In the genomic region with DNA sequence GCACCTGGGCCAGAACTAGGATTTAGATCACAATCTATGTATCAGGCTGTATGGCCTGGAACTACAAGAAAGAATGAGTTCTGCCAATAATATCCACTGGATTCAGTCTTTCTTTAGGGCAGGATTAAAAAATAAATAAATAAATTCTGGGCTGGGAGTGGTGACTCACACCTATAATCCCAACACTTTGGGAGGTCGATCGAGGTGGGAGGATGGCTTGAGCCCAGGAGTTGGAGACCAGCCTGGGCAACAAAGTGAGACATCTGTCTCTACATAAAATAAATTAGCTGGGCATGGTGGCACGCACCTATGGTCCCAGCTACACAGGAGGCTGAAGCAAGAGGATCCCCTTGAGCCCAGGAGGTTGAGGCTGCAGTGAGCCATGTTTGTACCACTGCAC, we compare ENCODE assay signal across 28 cellular contexts.
"Had no signal": no experiment of that assay in that cellular context is flagged by ENCODE, and none has a peak within 500 bp of the region (broad histone marks: within the 10 kb centered on the region; RNA-seq: fewer than 3 reads in every experiment).

No MANE protein-coding gene starts in this region.

- ATAC-seq: activated naive CD8-positive, alpha-beta T cell treated with anti-CD3 and anti-CD28 coated beads, Interleukin-2, amount 50 U/mL, for 24 hours; left cardiac atrium; left ventricle myocardium superior; pancreas; stimulated activated effector memory CD8-positive, alpha-beta T cell treated with anti-CD3 and anti-CD28 coated beads, Interleukin-12 subunit alpha, Interleukin-12 subunit beta, amount 100 ng/mL, for 72 hours; stimulated activated naive CD8-positive, alpha-beta T cell treated with anti-CD3 and anti-CD28 coated beads, Interleukin-15, amount 100 ng/mL, for 72 hours had no signal

- H3K27ac Mint-ChIP-seq: activated naive CD4-positive, alpha-beta T cell treated with anti-CD3 and anti-CD28 coated beads, Interleukin-2, amount 50 U/mL, for 24 hours; activated naive CD8-positive, alpha-beta T cell treated with anti-CD3 and anti-CD28 coated beads, Interleukin-2, amount 50 U/mL, for 24 hours; mesothelial cell of epicardium; stimulated activated naive CD8-positive, alpha-beta T cell treated with anti-CD3 and anti-CD28 coated beads, Interleukin-15, amount 100 ng/mL, for 72 hours; T-helper 2 cell treated with Interferon-gamma antibody and Interleukin-4, amounts not matched to agents 5 μg/mL and 100 μg/mL, for 36 hours; type B pancreatic cell had no signal

- H3K9me3 ChIP-seq: breast epithelium, esophagus squamous epithelium, pancreas, prostate gland, sigmoid colon, uterus had no signal

- H3K36me3 ChIP-seq: breast epithelium, prostate gland, uterus had no signal

- H3K4me3 ChIP-seq: breast epithelium, esophagus squamous epithelium, pancreas, prostate gland, sigmoid colon, uterus had no signal

- H3K27me3 ChIP-seq: breast epithelium, esophagus squamous epithelium, pancreas, sigmoid colon, uterus had no signal

- H3K4me1 ChIP-seq: breast epithelium, prostate gland had no signal

- H3K9me3 Mint-ChIP-seq: activated naive CD4-positive, alpha-beta T cell treated with anti-CD3 and anti-CD28 coated beads, Interleukin-2, amount 50 U/mL, for 24 hours; activated naive CD8-positive, alpha-beta T cell treated with anti-CD3 and anti-CD28 coated beads, Interleukin-2, amount 50 U/mL, for 24 hours; central memory CD8-positive, alpha-beta T cell; mesothelial cell of epicardium; naive B cell; stimulated activated effector memory CD8-positive, alpha-beta T cell treated with anti-CD3 and anti-CD28 coated beads, Interleukin-12 subunit alpha, Interleukin-12 subunit beta, amount 100 ng/mL, for 72 hours; stimulated activated naive CD8-positive, alpha-beta T cell treated with anti-CD3 and anti-CD28 coated beads, Interleukin-15, amount 100 ng/mL, for 72 hours; T-helper 2 cell treated with Interferon-gamma antibody and Interleukin-4, amounts not matched to agents 5 μg/mL and 100 μg/mL, for 36 hours; type B pancreatic cell had no signal

- H3K4me3 Mint-ChIP-seq: activated naive CD4-positive, alpha-beta T cell treated with anti-CD3 and anti-CD28 coated beads, Interleukin-2, amount 50 U/mL, for 24 hours; activated naive CD8-positive, alpha-beta T cell treated with anti-CD3 and anti-CD28 coated beads, Interleukin-2, amount 50 U/mL, for 24 hours; central memory CD8-positive, alpha-beta T cell; mesothelial cell of epicardium; naive B cell; stimulated activated effector memory CD8-positive, alpha-beta T cell treated with anti-CD3 and anti-CD28 coated beads, Interleukin-12 subunit alpha, Interleukin-12 subunit beta, amount 100 ng/mL, for 72 hours; stimulated activated naive CD8-positive, alpha-beta T cell treated with anti-CD3 and anti-CD28 coated beads, Interleukin-15, amount 100 ng/mL, for 72 hours; T-helper 2 cell treated with Interferon-gamma antibody and Interleukin-4, amounts not matched to agents 5 μg/mL and 100 μg/mL, for 36 hours; type B pancreatic cell had no signal

- H3K27ac ChIP-seq: breast epithelium, epithelial cell of prostate, esophagus squamous epithelium, pancreas, prostate gland, sigmoid colon, uterus had no signal

- DNase-seq: activated CD4-positive, alpha-beta T cell treated with anti-CD3 and anti-CD28 coated beads for 48 hours; activated CD4-positive, alpha-beta T cell treated with anti-CD3 and anti-CD28 coated beads, Interleukin-2, amount 50 U/mL, for 48 hours; activated CD8-positive, alpha-beta memory T cell treated with anti-CD3 and anti-CD28 coated beads for 24 hours; activated naive CD8-positive, alpha-beta T cell treated with anti-CD3 and anti-CD28 coated beads, Interleukin-2, amount 50 U/mL, for 24 hours; dermis blood vessel endothelial cell; effector CD4-positive, alpha-beta T cell; esophagus squamous epithelium; glutamatergic neuron; left cardiac atrium; left ventricle myocardium superior; naive B cell; pancreas; retina; sigmoid colon; small intestine; stimulated activated CD4-positive, alpha-beta T cell treated with anti-CD3 and anti-CD28 coated beads, Interleukin-4, amount 100 ng/mL, for 24 hours; stimulated activated naive CD8-positive, alpha-beta T cell treated with anti-CD3 and anti-CD28 coated beads, Interleukin-15, amount 100 ng/mL, for 72 hours; substantia nigra; uterus had no signal

- H3K4me1 Mint-ChIP-seq: mesothelial cell of epicardium had no signal

- H3K27me3 Mint-ChIP-seq: activated naive CD4-positive, alpha-beta T cell treated with anti-CD3 and anti-CD28 coated beads, Interleukin-2, amount 50 U/mL, for 24 hours; activated naive CD8-positive, alpha-beta T cell treated with anti-CD3 and anti-CD28 coated beads, Interleukin-2, amount 50 U/mL, for 24 hours; central memory CD8-positive, alpha-beta T cell; naive B cell; stimulated activated naive CD8-positive, alpha-beta T cell treated with anti-CD3 and anti-CD28 coated beads, Interleukin-15, amount 100 ng/mL, for 72 hours; type B pancreatic cell had no signal
